22 cellular contexts compared by ENCODE assay signal in genomic region chr6:105954148-105954547, GRCh38.
A peak's percentile ranks its signal among the peaks of the same experiment; 100 is the strongest.
DNase-seq lines count a peak whose midpoint lies in the region; ATAC-seq, FAIRE-seq and TF ChIP-seq lines count a peak whose summit lies in the region.
"Had no signal": no experiment of that assay in that cellular context is flagged by ENCODE, and none has a peak within 500 bp of the region (broad histone marks: within the 10 kb centered on the region; RNA-seq: fewer than 3 reads in every experiment).

No MANE protein-coding gene starts in this region.

- no peak overlapping the region for H3K4me3 Mint-ChIP-seq in dendritic cell treated with granulocyte-macrophage colony-stimulating factor and Interleukin-4, amounts not matched to agents 40 ng/mL and 50 ng/mL, for 4 days
- no peak overlapping the region for H3K4me3 Mint-ChIP-seq in Caco-2 (ENCODE audit: unreplicated experiment)
- H3K4me3 Mint-ChIP-seq: CD4-positive, alpha-beta memory T cell; IgD-negative memory B cell; T-helper 17 cell had no signal

- POLR2A ChIA-PET in A549 (lab: Yijun Ruan, JAX) = no interaction called here
- POLR2A ChIA-PET in Caco-2 (lab: Charles Lee) = no interaction called here

- BruUV-seq in Caco-2 (replicated peaks; lab: Mats Ljungman, UMichigan) = no TSS peak

- H3K9me3 Mint-ChIP-seq in dendritic cell treated with granulocyte-macrophage colony-stimulating factor and Interleukin-4, amounts not matched to agents 40 ng/mL and 50 ng/mL, for 4 days = peaks cover 7% of the 10 kb centered on the region
- peaks cover 9% of the 10 kb centered on the region for H3K9me3 Mint-ChIP-seq in Caco-2 (ENCODE audit: unreplicated experiment)
- H3K9me3 Mint-ChIP-seq: CD4-positive, alpha-beta memory T cell had no signal

- H3K4ac ChIP-seq in mesendoderm (ENCODE audit: low read depth, low read length) = peak overlapping the region; percentile 31

- no peaks in the 10 kb centered on the region for H3K27me3 Mint-ChIP-seq in dendritic cell treated with granulocyte-macrophage colony-stimulating factor and Interleukin-4, amounts not matched to agents 40 ng/mL and 50 ng/mL, for 4 days
- no peaks in the 10 kb centered on the region for H3K27me3 Mint-ChIP-seq in Caco-2 (ENCODE audit: insufficient read depth, unreplicated experiment)
- H3K27me3 Mint-ChIP-seq: CD4-positive, alpha-beta memory T cell; T-helper 17 cell had no signal

- H3K79me2 ChIP-seq in mesendoderm (ENCODE audit: control insufficient read depth, insufficient read depth, low read length) = no peaks in the 10 kb centered on the region

- 89% methylated on average over 4 of the region's 4 CpGs for WGBS in A549 (ENCODE audit: missing lambda C conversion rate)
- WGBS in mesendoderm (ENCODE audit: extremely low coverage, insufficient coverage, low lambda C conversion rate) = no CpG with 5 or more reads among the region's 4 CpGs

- H3K4me2 ChIP-seq in A549 (no peak overlapping the region), mesendoderm (ENCODE audit: low read length) (no peak overlapping the region)

- FAIRE-seq in A549 (lab: Jason Lieb, UNC) = no peak

- peak overlapping the region; percentile 76 for H3K56ac ChIP-seq in mesendoderm (ENCODE audit: low read length)

- no peaks in the 10 kb centered on the region for H3K79me1 ChIP-seq in mesendoderm (ENCODE audit: low read length)

- DNase-seq in A549 (ENCODE audit: low read depth in 1 of 2, low spot score in 1 of 2) = no peak
- peak; percentile 20 for DNase-seq in HuH-7 (ENCODE audit: low spot score)
- no peak for DNase-seq in mesendoderm
- DNase-seq in Caco-2 = no peak
- DNase-seq: C1 segment of cervical spinal cord; CD4-positive, alpha-beta memory T cell; COR-L47; GM23248; H7; NCI-H1048; NCI-H1436 treated with DMSO at 0.1 percent for 48 hours; NCI-H1930; NCI-H2107; NCI-H524; Peyer's patch; SIG-M5; T-helper 17 cell had no signal

- no peaks in the 10 kb centered on the region for H3K9me3 ChIP-seq in A549
- no peaks in the 10 kb centered on the region for H3K9me3 ChIP-seq in Caco-2
- H3K9me3 ChIP-seq: Peyer's patch had no signal

- peaks cover 36% of the 10 kb centered on the region for H3K4me1 Mint-ChIP-seq in dendritic cell treated with granulocyte-macrophage colony-stimulating factor and Interleukin-4, amounts not matched to agents 40 ng/mL and 50 ng/mL, for 4 days (ENCODE audit: low read depth)
- H3K4me1 Mint-ChIP-seq in Caco-2 (ENCODE audit: low read depth, unreplicated experiment) = peaks cover 5% of the 10 kb centered on the region
- H3K4me1 Mint-ChIP-seq: CD4-positive, alpha-beta memory T cell; IgD-negative memory B cell; T-helper 17 cell had no signal

- H4K5ac ChIP-seq in mesendoderm (ENCODE audit: low read length) = peak overlapping the region; percentile 68

- no peaks in the 10 kb centered on the region for H3K36me3 Mint-ChIP-seq in dendritic cell treated with granulocyte-macrophage colony-stimulating factor and Interleukin-4, amounts not matched to agents 40 ng/mL and 50 ng/mL, for 4 days (ENCODE audit: low read depth)
- H3K36me3 Mint-ChIP-seq in Caco-2 (ENCODE audit: insufficient read depth, unreplicated experiment) = no peaks in the 10 kb centered on the region
- H3K36me3 Mint-ChIP-seq: CD4-positive, alpha-beta memory T cell; IgD-negative memory B cell had no signal

- no peak for TF ChIP-seq CTCF in A549 (IDR thresholded peaks at IDR 0.05)
- TF ChIP-seq CTCF in Caco-2 (IDR thresholded peaks at IDR 0.05; ENCODE audit: insufficient read depth in 1 of 2, low read depth in 1 of 2, low read length in 1 of 2, severe bottlenecking in 1 of 2, unreplicated experiment in 1 of 2) = no peak

- H3K36me3 ChIP-seq in mesendoderm (ENCODE audit: control insufficient read depth, insufficient read depth, low read length) = no peaks in the 10 kb centered on the region
- H3K36me3 ChIP-seq in Caco-2 (ENCODE audit: control insufficient read depth, insufficient read depth, low read length) = no peaks in the 10 kb centered on the region
- H3K36me3 ChIP-seq: Peyer's patch had no signal

- H3K27ac ChIP-seq in A549 (no peak overlapping the region), mesendoderm (ENCODE audit: low read depth, low read length) (peak overlapping the region; percentile 67)
- H3K27ac ChIP-seq: GM23248, Peyer's patch, SK-N-MC had no signal

- no peak for ATAC-seq in A549
- no peak for ATAC-seq in GM21619 (IDR thresholded peaks at IDR 0.05; ENCODE audit: unreplicated experiment)
- no peak for ATAC-seq in HG02884 (IDR thresholded peaks at IDR 0.05; ENCODE audit: unreplicated experiment)
- ATAC-seq: T-helper 17 cell had no signal

- no peak overlapping the region for H3K4me3 ChIP-seq in A549
- H3K4me3 ChIP-seq in mesendoderm (ENCODE audit: low read length) = no peak overlapping the region
- no peak overlapping the region for H3K4me3 ChIP-seq in Caco-2 (ENCODE audit: low read depth, low read length)
- H3K4me3 ChIP-seq: GM23248, Peyer's patch, SK-N-MC had no signal

- H2BK120ac ChIP-seq in mesendoderm (ENCODE audit: low read depth, low read length) = peak overlapping the region; percentile 79

- no peak for TF ChIP-seq POLR2A in A549 (IDR thresholded peaks at IDR 0.05; ENCODE audit: low read length)

- TF ChIP-seq EP300 in A549 (IDR thresholded peaks at IDR 0.05) = no peak

- H3K9ac ChIP-seq in mesendoderm (ENCODE audit: low read length) = peak overlapping the region; percentile 13
- H3K9ac ChIP-seq: GM23248 had no signal

- intact Hi-C loops in dendritic cell treated with granulocyte-macrophage colony-stimulating factor and Interleukin-4, amounts not matched to agents 40 ng/mL and 50 ng/mL, for 4 days (cut with micrococcal nuclease) = loop anchor here (5.0 kb wide), 2 partner anchors 38 to 47 kb away; no protein-coding TSS in a partner anchor
- intact Hi-C loops in Caco-2 (cut with micrococcal nuclease; ENCODE audit: unreplicated experiment) = no loop called here

- peak overlapping the region; percentile 94 for H2BK5ac ChIP-seq in mesendoderm (ENCODE audit: low read length)

- no peaks in the 10 kb centered on the region for H3K4me1 ChIP-seq in A549
- peaks cover 12% of the 10 kb centered on the region for H3K4me1 ChIP-seq in mesendoderm (ENCODE audit: control insufficient read depth, low read depth, low read length)
- no peaks in the 10 kb centered on the region for H3K4me1 ChIP-seq in Caco-2
- H3K4me1 ChIP-seq: Peyer's patch had no signal

- H3K18ac ChIP-seq in mesendoderm (ENCODE audit: low read length) = peak overlapping the region; percentile 75

- no peak overlapping the region for H3K23ac ChIP-seq in mesendoderm (ENCODE audit: low read length)

- H3K27me3 ChIP-seq in mesendoderm (ENCODE audit: insufficient read depth, low read length, poor library complexity) = no peaks in the 10 kb centered on the region
- H3K27me3 ChIP-seq in Caco-2 (replicated peaks; ENCODE audit: control insufficient read depth, insufficient read depth, low read length) = no peaks in the 10 kb centered on the region
- H3K27me3 ChIP-seq: Peyer's patch had no signal

- H3K27ac Mint-ChIP-seq in dendritic cell treated with granulocyte-macrophage colony-stimulating factor and Interleukin-4, amounts not matched to agents 40 ng/mL and 50 ng/mL, for 4 days = peak overlapping the region; percentile 92
- no peak overlapping the region for H3K27ac Mint-ChIP-seq in Caco-2 (ENCODE audit: unreplicated experiment)
- H3K27ac Mint-ChIP-seq: CD4-positive, alpha-beta memory T cell; T-helper 17 cell had no signal

- H4K8ac ChIP-seq in mesendoderm (ENCODE audit: low read depth, low read length) = no peak overlapping the region

- H2BK15ac ChIP-seq in mesendoderm (replicated peaks; ENCODE audit: low read depth) = no peak overlapping the region

- peak overlapping the region; percentile 37 for H2AK5ac ChIP-seq in mesendoderm (ENCODE audit: low read length)

- CTCF ChIA-PET in A549 (lab: Yijun Ruan, JAX) = interaction anchor here (0.6 to 1.2 kb wide), 4 partner anchors 9 to 269 kb away, joined by 3 read pairs; partner anchors contain the start of gene PRDM1
- CTCF ChIA-PET in Caco-2 (lab: Charles Lee) = no interaction called here

- no peak for TF ChIP-seq RAD21 in A549 (conservative IDR thresholded peaks at IDR 0.05 in 1 of 2, IDR thresholded peaks at IDR 0.05 in 1 of 2)

TF ChIP-seq in A549, 52 proteins besides CTCF, POLR2A, EP300 and RAD21:
- TF ChIP-seq FOSL2 (IDR thresholded peaks at IDR 0.05) = no peak
- no peak for TF ChIP-seq FOSL2 (CRISPR knock-in tag; IDR thresholded peaks at IDR 0.05)
- TF ChIP-seq ESRRA (IDR thresholded peaks at IDR 0.05; ENCODE audit: borderline replicate concordance, low read length) = no peak
- no peak for TF ChIP-seq ZFP36 (IDR thresholded peaks at IDR 0.05; ENCODE audit: borderline replicate concordance, partially characterized antibody)
- no peak for TF ChIP-seq HEYL (CRISPR knock-in tag; IDR thresholded peaks at IDR 0.05)
- no peak for TF ChIP-seq EHF (CRISPR knock-in tag; IDR thresholded peaks at IDR 0.05)
- peak; percentile 42 for TF ChIP-seq MAFK (IDR thresholded peaks at IDR 0.05; ENCODE audit: partially characterized antibody)
- no peak for TF ChIP-seq MAZ (IDR thresholded peaks at IDR 0.05; ENCODE audit: borderline replicate concordance, low read depth, low read length)
- no peak for TF ChIP-seq REST (IDR thresholded peaks at IDR 0.05)
